Comparison of ENCODE assay signal across 8 cellular contexts in the genomic region with DNA sequence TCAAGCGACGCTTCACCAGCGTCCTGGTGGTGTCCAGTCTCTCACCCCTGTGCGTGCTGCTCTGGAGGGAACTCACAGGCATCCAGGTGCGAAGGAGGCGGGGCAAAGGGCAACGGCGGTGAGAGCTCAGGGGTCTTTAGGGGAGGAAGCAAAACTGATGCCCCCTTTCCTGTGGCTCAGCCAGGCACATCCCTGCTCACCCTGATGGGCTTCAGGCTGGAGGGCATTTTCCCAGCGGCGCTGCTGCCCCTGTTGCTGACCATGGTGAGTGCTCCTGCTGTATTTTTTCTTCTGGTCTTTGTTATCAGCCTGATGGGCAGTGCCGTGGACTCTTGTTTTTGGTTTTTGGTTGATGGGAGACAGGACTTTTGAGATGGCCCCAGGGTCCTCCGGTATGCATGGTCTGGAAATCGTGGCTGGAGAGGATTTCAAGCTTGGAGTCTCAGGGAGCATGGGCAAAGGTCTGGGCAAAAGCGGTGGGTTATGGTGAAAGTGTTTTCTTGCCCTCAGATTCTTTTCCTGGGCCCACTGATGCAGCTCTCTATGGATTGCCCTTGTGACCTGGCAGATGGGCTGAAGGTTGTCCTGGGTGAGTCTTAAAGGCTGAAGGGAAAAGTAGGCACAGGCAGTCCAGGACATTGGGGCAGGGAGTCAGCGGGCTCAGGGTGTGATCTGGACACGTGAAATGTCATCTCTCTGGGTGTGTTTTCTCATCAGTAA. TPM values are rescaled to one million over a fixed set of nuclear protein-coding genes. Genes with fewer than 3 reads are reported as not detected.
DNase-seq lines count a peak whose midpoint lies in the region; ATAC-seq and TF ChIP-seq lines count a peak whose summit lies in the region.

No MANE protein-coding gene starts in this region.

- no peaks in the 10 kb centered on the region for H3K9me2 ChIP-seq in PC-3 (replicated peaks; ENCODE audit: low read length)

- TF ChIP-seq CTCF in PC-3 (conservative IDR thresholded peaks at IDR 0.05; ENCODE audit: low read depth, low read length) (no peak), epithelial cell of esophagus (IDR thresholded peaks at IDR 0.05; ENCODE audit: insufficient read depth, low read depth, low read length, missing control alignments) (no peak), parathyroid adenoma (IDR thresholded peaks at IDR 0.05) (no peak)

- H3K4me1 ChIP-seq in PC-3 (ENCODE audit: insufficient read depth, low read length): peaks cover 35% of the 10 kb centered on the region
- no peaks in the 10 kb centered on the region for H3K4me1 ChIP-seq in parathyroid adenoma

- POLR2A ChIA-PET in PC-3 (lab: Charles Lee; ENCODE audit: unreplicated experiment): interaction anchor here (0.5 kb wide), 2 partner anchors 12 to 17 kb away, joined by 3 read pairs; no protein-coding TSS in a partner anchor

- H3K79me2 ChIP-seq in PC-3 (ENCODE audit: low read length) (peaks cover 45% of the 10 kb centered on the region), parathyroid adenoma (peaks cover 13% of the 10 kb centered on the region)

- no peaks in the 10 kb centered on the region for H3K9me3 ChIP-seq in PC-3 (ENCODE audit: low read length)
- no peaks in the 10 kb centered on the region for H3K9me3 ChIP-seq in parathyroid adenoma (ENCODE audit: control insufficient read depth, low read length)

- peak; percentile 20 for DNase-seq in ELR (ENCODE audit: low read depth)
- DNase-seq in PC-3: no peak
- no peak for DNase-seq in epithelial cell of esophagus (ENCODE audit: low read depth)
- DNase-seq in NCI-H2227 treated with DMSO at 0.1 percent for 48 hours (lab: John Stamatoyannopoulos, UW): no peak
- DNase-seq in middle frontal gyrus (ENCODE audit: extremely low spot score, low spot score): no peak
- no peak for DNase-seq in NCI-H146 (lab: John Stamatoyannopoulos, UW)
- DNase-seq in DMS153 treated with DMSO at 0.1 percent for 48 hours (lab: John Stamatoyannopoulos, UW; ENCODE audit: unreplicated experiment): no peak

- intact Hi-C loops in PC-3 (cut with micrococcal nuclease): no loop called here

- no peaks in the 10 kb centered on the region for H4K20me1 ChIP-seq in PC-3 (ENCODE audit: low read length)

- peak; percentile 0; the same call in 1 of the 2 replicates for ATAC-seq in PC-3

- H3K4me2 ChIP-seq in PC-3 (ENCODE audit: low read length): peak overlapping the region; percentile 92
- peak overlapping the region; percentile 89 for H3K4me2 ChIP-seq in parathyroid adenoma (ENCODE audit: low read length)

- H3K27me3 ChIP-seq in PC-3 (ENCODE audit: low read length) (no peaks in the 10 kb centered on the region), parathyroid adenoma (ENCODE audit: control insufficient read depth, insufficient read depth, low read length) (no peaks in the 10 kb centered on the region)

- H3K36me3 ChIP-seq in PC-3 (ENCODE audit: low read depth, low read length) (peaks cover 28% of the 10 kb centered on the region), parathyroid adenoma (ENCODE audit: control insufficient read depth, insufficient read depth, low read length) (no peaks in the 10 kb centered on the region)

- no peaks in the 10 kb centered on the region for H3F3A ChIP-seq in PC-3 (ENCODE audit: low read length, unreplicated experiment)

- H3K9ac ChIP-seq in PC-3 (ENCODE audit: low read length) (peak overlapping the region; percentile 99), parathyroid adenoma (peak overlapping the region; percentile 89)

- H3K27ac ChIP-seq in PC-3 (ENCODE audit: low read length) (peak overlapping the region; percentile 87), parathyroid adenoma (peak overlapping the region; percentile 83)

- peak overlapping the region; percentile 77 for H2AFZ ChIP-seq in PC-3 (ENCODE audit: low read length)
- peak overlapping the region; percentile 81 for H2AFZ ChIP-seq in parathyroid adenoma

- peak overlapping the region; percentile 96 for H3K4me3 ChIP-seq in PC-3 (ENCODE audit: low read length)
- peak overlapping the region; percentile 95 for H3K4me3 ChIP-seq in epithelial cell of esophagus (ENCODE audit: low read length)
- peak overlapping the region; percentile 92 for H3K4me3 ChIP-seq in parathyroid adenoma (ENCODE audit: low read depth, low read length)

- CTCF ChIA-PET in PC-3 (lab: Charles Lee): no interaction called here

- BruUV-seq in PC-3 (replicated peaks; lab: Mats Ljungman, UMichigan): TSS peak; percentile 53

RNA-seq across cellular contexts. Expression of a gene that starts 0.7 kb away (rescaled TPM):
- total RNA-seq in PC-3 (2014; rRNA removed): 63.9 and 70.4 TPM in 2 replicates

RNA-seq across cellular contexts. Expression of a gene that starts 12.9 kb away (rescaled TPM):
- 64.4 and 79.8 TPM in 2 replicates for total RNA-seq in PC-3 (2014; rRNA removed)
